Comparison of ENCODE assay signal across 10 cellular contexts in genomic region chr10:33506838-33507661, GRCh38.
DNase-seq lines count a peak whose midpoint lies in the region; ATAC-seq and TF ChIP-seq lines count a peak whose summit lies in the region.
"Had no signal": no experiment of that assay in that cellular context is flagged by ENCODE, and none has a peak within 500 bp of the region (broad histone marks: within the 10 kb centered on the region; RNA-seq: fewer than 3 reads in every experiment).

No MANE protein-coding gene starts in this region.

- peaks cover 6% of the 10 kb centered on the region for H3F3A ChIP-seq in SK-N-SH (replicated peaks; ENCODE audit: insufficient read depth)

- no peak overlapping the region for H3K9ac ChIP-seq in SK-N-SH

- no peaks in the 10 kb centered on the region for H3K9me2 ChIP-seq in SK-N-SH

- no peaks in the 10 kb centered on the region for H3K27me3 ChIP-seq in SK-N-SH (ENCODE audit: insufficient read depth)

- no peak overlapping the region for H2AFZ ChIP-seq in SK-N-SH (ENCODE audit: low read depth)

- TF ChIP-seq RAD21 in SK-N-SH (IDR thresholded peaks at IDR 0.05; ENCODE audit: low read length) = no peak

- H3K36me3 ChIP-seq in SK-N-SH (replicated peaks in 1 of 2; ENCODE audit: control insufficient read depth in 1 of 2, insufficient read depth in 2 of 2, low read length in 1 of 2) = no peaks in the 10 kb centered on the region

- no peaks in the 10 kb centered on the region for H4K20me1 ChIP-seq in SK-N-SH (ENCODE audit: insufficient read depth)

- H3K9me3 ChIP-seq in SK-N-SH = no peaks in the 10 kb centered on the region

- no peak overlapping the region for H3K4me2 ChIP-seq in SK-N-SH

- no peak overlapping the region for H3K27ac ChIP-seq in SK-N-SH (ENCODE audit: low read depth in 2 of 2, low read length in 1 of 2)
- H3K27ac ChIP-seq: SK-N-MC had no signal

- peak; percentile 83 for ATAC-seq in GM18508 (IDR thresholded peaks at IDR 0.05; ENCODE audit: insufficient read depth, unreplicated experiment)
- peak; percentile 83 for ATAC-seq in GM21576 (IDR thresholded peaks at IDR 0.05; ENCODE audit: unreplicated experiment)
- peak; percentile 69 for ATAC-seq in HG03521 (IDR thresholded peaks at IDR 0.05; ENCODE audit: unreplicated experiment)
- ATAC-seq: left cardiac atrium had no signal

- no peak for TF ChIP-seq EP300 in SK-N-SH (IDR thresholded peaks at IDR 0.05; ENCODE audit: borderline replicate concordance in 1 of 2, low read depth in 1 of 2, low read length in 1 of 2)

- 92% methylated on average over 5 of the region's 5 CpGs for WGBS in SK-N-SH (ENCODE audit: low lambda C conversion rate)

- DNase-seq in foreskin fibroblast = peak; percentile 34 to 41
- no peak for DNase-seq in LoVo (ENCODE audit: low spot score)
- no peak for DNase-seq in globus pallidus (ENCODE audit: low spot score)
- no peak for DNase-seq in SK-N-SH
- no peak for DNase-seq in GM13977 (ENCODE audit: low spot score)
- DNase-seq: left cardiac atrium had no signal

- CTCF ChIA-PET in SK-N-SH (lab: Yijun Ruan, JAX) = interaction anchor here (1.7 kb wide), 1 partner anchor 10 kb away, joined by 5 read pairs; no protein-coding TSS in a partner anchor

- in situ Hi-C loops in GM13977 (cut with MboI; ENCODE audit: low pct_unique_long_range_greater_than_20kb, low sequenced_read_pairs, unreplicated experiment) = no loop called here

- no peaks in the 10 kb centered on the region for H3K79me2 ChIP-seq in SK-N-SH (ENCODE audit: insufficient read depth)

- no peak for TF ChIP-seq CTCF in foreskin fibroblast (IDR thresholded peaks at IDR 0.05; ENCODE audit: low read depth, low read length)
- TF ChIP-seq CTCF in SK-N-SH (IDR thresholded peaks at IDR 0.05) = no peak
- TF ChIP-seq CTCF in GM13977 (IDR thresholded peaks at IDR 0.05; ENCODE audit: extremely low read depth, insufficient read depth, missing control alignments) = no peak

- peaks cover 6 to 8% of the 10 kb centered on the region in 2 experiments; a peak in 3 of 4 replicates for H3K4me1 ChIP-seq in SK-N-SH (ENCODE audit: control insufficient read depth in 1 of 2, insufficient read depth in 2 of 2, low read depth in 1 of 2, low read length in 1 of 2)

- POLR2A ChIA-PET in SK-N-SH (lab: Yijun Ruan, JAX) = no interaction called here

- H3K4me3 ChIP-seq in foreskin fibroblast (ENCODE audit: low read depth in 1 of 2, low read length in 2 of 2) (no peak overlapping the region), SK-N-SH (ENCODE audit: low read depth in 2 of 2, low read length in 1 of 2) (no peak overlapping the region)
- H3K4me3 ChIP-seq: SK-N-MC had no signal

TF ChIP-seq in SK-N-SH, 30 proteins besides CTCF, POLR2A, EP300 and RAD21:
- TF ChIP-seq JUND (IDR thresholded peaks at IDR 0.05) = no peak
- TF ChIP-seq PBX3 (IDR thresholded peaks at IDR 0.05) = no peak
- no peak for TF ChIP-seq FOSL2 (IDR thresholded peaks at IDR 0.05; ENCODE audit: borderline replicate concordance, low read depth)
- TF ChIP-seq RCOR1 (IDR thresholded peaks at IDR 0.05; ENCODE audit: low read length) = no peak
- no peak for TF ChIP-seq SIN3A (IDR thresholded peaks at IDR 0.05; ENCODE audit: borderline replicate concordance, low read depth, low read length)
- TF ChIP-seq TAF1 (IDR thresholded peaks at IDR 0.05; ENCODE audit: borderline replicate concordance, low read depth, low read length) = no peak
- no peak for TF ChIP-seq MEF2A (IDR thresholded peaks at IDR 0.05; ENCODE audit: borderline replicate concordance, low read depth)

Comparison
In these comparisons a context has a peak if more than half of its experiments do, and no peak if none do; other contexts are left out.
1. DNase-seq: peak in foreskin fibroblast (2 of 2); none in LoVo (single experiment), globus pallidus (single experiment), SK-N-SH (single experiment) and GM13977 (single experiment).
2. Peak in every context shown above with its lines, with median percentiles within 50 percentile points of each other: ATAC-seq.